Comparison of ENCODE assay signal across 11 cellular contexts in genomic region chr11:279040-279965, GRCh38. TPM values are rescaled to one million over a fixed set of nuclear protein-coding genes. Genes with fewer than 3 reads are reported as not detected.
DNase-seq lines count a peak whose midpoint lies in the region; ATAC-seq and TF ChIP-seq lines count a peak whose summit lies in the region.
"Had no signal": no experiment of that assay in that cellular context is flagged by ENCODE, and none has a peak within 500 bp of the region (broad histone marks: within the 10 kb centered on the region; RNA-seq: fewer than 3 reads in every experiment).

No MANE protein-coding gene starts in this region.

- H3K4me3 Mint-ChIP-seq in activated CD8-positive, alpha-beta T cell treated with anti-CD3 and anti-CD28 coated beads for 36 hours, result peak overlapping the region; percentile 86
- H3K4me3 Mint-ChIP-seq in progenitor cell of endocrine pancreas (ENCODE audit: low read depth), result no peak overlapping the region

- H3K9me3 ChIP-seq in sigmoid colon, result no peaks in the 10 kb centered on the region

- peaks cover 41% of the 10 kb centered on the region for H3K36me3 Mint-ChIP-seq in activated CD8-positive, alpha-beta T cell treated with anti-CD3 and anti-CD28 coated beads for 36 hours (ENCODE audit: low read depth)
- no peaks in the 10 kb centered on the region for H3K36me3 Mint-ChIP-seq in progenitor cell of endocrine pancreas (ENCODE audit: insufficient read depth)

- no peak overlapping the region for H3K27ac ChIP-seq in sigmoid colon
- H3K27ac ChIP-seq: epithelial cell of prostate had no signal

- intact Hi-C loops in activated CD8-positive, alpha-beta T cell treated with anti-CD3 and anti-CD28 coated beads for 36 hours (cut with micrococcal nuclease), result no loop called here
- intact Hi-C loops in left ventricle myocardium superior (cut with micrococcal nuclease) (no loop called here), sigmoid colon (cut with DNase I) (no loop called here)

- TF ChIP-seq CTCF in GM13976 (IDR thresholded peaks at IDR 0.05; ENCODE audit: borderline replicate concordance, control extremely low read depth, extremely low read depth, insufficient read depth, missing control alignments) (no peak), sigmoid colon (IDR thresholded peaks at IDR 0.05) (no peak), progenitor cell of endocrine pancreas (IDR thresholded peaks at IDR 0.05; ENCODE audit: unreplicated experiment) (no peak)
- no peak for TF ChIP-seq CTCF in activated CD8-positive, alpha-beta T cell treated with anti-CD3 and anti-CD28 coated beads for 36 hours (IDR thresholded peaks at IDR 0.05)

- H3K4me3 ChIP-seq in sigmoid colon, result peak overlapping the region in 3 of 4 donors; percentile 7 to 32 (median 22)

- POLR2A ChIA-PET in activated CD8-positive, alpha-beta T cell treated with anti-CD3 and anti-CD28 coated beads for 36 hours (lab: Charles Lee), result interaction anchor here (0.6 to 8.5 kb wide), 15 partner anchors 9 to 229 kb away, joined by 3 to 75 read pairs (median 5); partner anchors contain the start of genes IFITM5, PGGHG, PSMD13 and SIRT3

- no peaks in the 10 kb centered on the region for H3K36me3 ChIP-seq in sigmoid colon

- H3K27me3 Mint-ChIP-seq in activated CD8-positive, alpha-beta T cell treated with anti-CD3 and anti-CD28 coated beads for 36 hours, result peaks cover 10% of the 10 kb centered on the region
- H3K27me3 Mint-ChIP-seq in progenitor cell of endocrine pancreas, result peaks cover 26% of the 10 kb centered on the region

- peaks cover 42 to 68% (median 57%) of the 10 kb centered on the region in 3 donors for H3K27me3 ChIP-seq in sigmoid colon

- H3K9me3 Mint-ChIP-seq in activated CD8-positive, alpha-beta T cell treated with anti-CD3 and anti-CD28 coated beads for 36 hours, result peaks cover 12% of the 10 kb centered on the region
- peaks cover 8% of the 10 kb centered on the region for H3K9me3 Mint-ChIP-seq in progenitor cell of endocrine pancreas (ENCODE audit: low read depth)

- no peak for TF ChIP-seq POLR2A in sigmoid colon (IDR thresholded peaks at IDR 0.05)

- H3K4me1 Mint-ChIP-seq in activated CD8-positive, alpha-beta T cell treated with anti-CD3 and anti-CD28 coated beads for 36 hours (ENCODE audit: low read depth), result peaks cover 50% of the 10 kb centered on the region
- no peaks in the 10 kb centered on the region for H3K4me1 Mint-ChIP-seq in progenitor cell of endocrine pancreas (ENCODE audit: low read depth)

- H3K27ac Mint-ChIP-seq in activated CD8-positive, alpha-beta T cell treated with anti-CD3 and anti-CD28 coated beads for 36 hours, result peak overlapping the region; percentile 77
- H3K27ac Mint-ChIP-seq in progenitor cell of endocrine pancreas, result no peak overlapping the region

- ATAC-seq in activated CD8-positive, alpha-beta T cell treated with anti-CD3 and anti-CD28 coated beads for 36 hours, result no peak
- peak; percentile 48 for ATAC-seq in left ventricle myocardium superior

- in situ Hi-C loops in GM13976 (cut with MboI; ENCODE audit: low sequenced_read_pairs, unreplicated experiment), result no loop called here

- peaks cover 0 to 31% (median 26%) of the 10 kb centered on the region in 4 donors for H3K4me1 ChIP-seq in sigmoid colon

- TF ChIP-seq EP300 in sigmoid colon (IDR thresholded peaks at IDR 0.05), result no peak

- DNase-seq in GM13976 (ENCODE audit: low spot score) (peak; percentile 43), left ventricle myocardium superior (peak; percentile 41), sigmoid colon (peak; percentile 58), progenitor cell of endocrine pancreas (ENCODE audit: low spot score, unreplicated experiment) (no peak), SIG-M5 (lab: John Stamatoyannopoulos, UW) (no peak), mucosa of gallbladder (ENCODE audit: low spot score) (no peak), NCI-H1092 (lab: John Stamatoyannopoulos, UW) (no peak)
- no peak for DNase-seq in activated CD8-positive, alpha-beta T cell treated with anti-CD3 and anti-CD28 coated beads for 36 hours
- DNase-seq: NCI-H1105 had no signal

- CTCF ChIA-PET in activated CD8-positive, alpha-beta T cell treated with anti-CD3 and anti-CD28 coated beads for 36 hours (lab: Charles Lee), result interaction anchor here (1.1 to 7.4 kb wide), 11 partner anchors 8 to 84 kb away, joined by 3 to 71 read pairs (median 5); partner anchors contain the start of genes IFITM2 and PGGHG

- 7 to 16% methylated on average over 97 of the region's 97 CpGs for WGBS in sigmoid colon, 2 donors

RNA-seq across cellular contexts. Expression of gene NLRP6, which starts 1.1 kb away (rescaled TPM):
- 1 to 10 TPM; 3.3 to 3.4 TPM for total RNA-seq in activated CD8-positive, alpha-beta T cell treated with anti-CD3 and anti-CD28 coated beads for 36 hours
- 0.32 TPM for total RNA-seq in left ventricle myocardium superior
- total RNA-seq in sigmoid colon, result 1 to 10 TPM in 2 of 4 donors, under 1 TPM in 1, not detected in 1; 0.33 to 2.5 (median 1.6) TPM
- polyA plus RNA-seq in sigmoid colon, result 1 to 10 TPM in 1 of 3 donors, not detected in 2; 3.3 TPM
- not detected in 2 replicates for total RNA-seq in progenitor cell of endocrine pancreas
- 0.69 TPM for total RNA-seq in mucosa of gallbladder
- total RNA-seq: mammary epithelial cell had no signal
- polyA plus RNA-seq: mammary epithelial cell had no signal

RNA-seq across cellular contexts. Expression of gene PGGHG, which starts 9.6 kb away (rescaled TPM):
- total RNA-seq in activated CD8-positive, alpha-beta T cell treated with anti-CD3 and anti-CD28 coated beads for 36 hours, result 100 to 1,000 TPM; 298 to 308 TPM
- total RNA-seq in left ventricle myocardium superior (7.2 TPM), sigmoid colon (10 to 100 TPM; 11.4 to 15.3 (median 13.6) TPM), progenitor cell of endocrine pancreas (67.0 and 74.7 TPM in 2 replicates), mucosa of gallbladder (42.8 TPM)
- 10 to 100 TPM in 1 of 3 donors, 1 to 10 TPM in 2; 1.6 to 68.0 (median 3.6) TPM for polyA plus RNA-seq in sigmoid colon

RNA-seq across cellular contexts. Expression of gene IFITM5, which starts 20.0 kb away (rescaled TPM):
- not detected for total RNA-seq in activated CD8-positive, alpha-beta T cell treated with anti-CD3 and anti-CD28 coated beads for 36 hours
- total RNA-seq in left ventricle myocardium superior (not detected), sigmoid colon (not detected), progenitor cell of endocrine pancreas (not detected in 2 replicates), mucosa of gallbladder (not detected)
- not detected for polyA plus RNA-seq in sigmoid colon
- total RNA-seq: mammary epithelial cell had no signal
- polyA plus RNA-seq: mammary epithelial cell had no signal

RNA-seq across cellular contexts. Expression of gene IFITM2, which starts 28.3 kb away (rescaled TPM):
- total RNA-seq in activated CD8-positive, alpha-beta T cell treated with anti-CD3 and anti-CD28 coated beads for 36 hours, result 100 to 1,000 TPM; 540 to 549 TPM
- 200 TPM for total RNA-seq in left ventricle myocardium superior
- 100 to 1,000 TPM in 3 of 4 donors, 10 to 100 TPM in 1; 79.8 to 187 (median 141) TPM for total RNA-seq in sigmoid colon
- 100 to 1,000 TPM in 2 of 3 donors, 10 to 100 TPM in 1; 73.3 to 461 (median 164) TPM for polyA plus RNA-seq in sigmoid colon
- total RNA-seq in progenitor cell of endocrine pancreas, result 33.2 and 33.5 TPM in 2 replicates
- total RNA-seq in mucosa of gallbladder, result 129 TPM

RNA-seq across cellular contexts. Expression of gene IFITM1, which starts 34.5 kb away (rescaled TPM):
- total RNA-seq in activated CD8-positive, alpha-beta T cell treated with anti-CD3 and anti-CD28 coated beads for 36 hours, result 100 to 1,000 TPM; 296 to 304 TPM
- total RNA-seq in left ventricle myocardium superior (101 TPM), sigmoid colon (10 to 100 TPM; 82.4 to 94.2 (median 92.6) TPM), progenitor cell of endocrine pancreas (2.3 TPM in 2 replicates), mucosa of gallbladder (55.4 TPM)
- 100 to 1,000 TPM in 1 of 3 donors, 10 to 100 TPM in 2; 41.2 to 580 (median 58.9) TPM for polyA plus RNA-seq in sigmoid colon

Comparison
In these comparisons a context has a peak if more than half of its experiments do, and no peak if none do; other contexts are left out.
1. DNase-seq: peak in GM13976 (single experiment), left ventricle myocardium superior (single experiment) and sigmoid colon (single experiment); none in activated CD8-positive, alpha-beta T cell treated with anti-CD3 and anti-CD28 coated beads for 36 hours (single experiment), progenitor cell of endocrine pancreas (single experiment), SIG-M5 (single experiment), mucosa of gallbladder (single experiment) and NCI-H1092 (single experiment).